In genomic region chr7:47262160-47262559, GRCh38 we compare ENCODE assay signal across 6 cellular contexts.
DNase-seq lines count a peak whose midpoint lies in the region; TF ChIP-seq lines count a peak whose summit lies in the region.
"Not testable (repeated sequence)": the region's sequence is repeated elsewhere in the genome, so short reads cannot be mapped to it uniquely, and the experiment has no call there.

No MANE protein-coding gene starts in this region.

- not testable (repeated sequence) for H3K4me3 Mint-ChIP-seq in osteocyte (ENCODE audit: unreplicated experiment)

- not testable (repeated sequence) for H3K27me3 Mint-ChIP-seq in osteocyte (ENCODE audit: unreplicated experiment)

- H3K9me3 ChIP-seq in colonic mucosa: not testable (repeated sequence)

- intact Hi-C loops in colonic mucosa (cut with DNase I): loop anchor here (5.0 kb wide), 1 partner anchor 170 kb away; no protein-coding TSS in a partner anchor

- H3K27ac Mint-ChIP-seq in osteocyte (ENCODE audit: unreplicated experiment): not testable (repeated sequence)

- not testable (repeated sequence) for H3K4me3 ChIP-seq in colonic mucosa

- not testable (repeated sequence) for H3K9me3 Mint-ChIP-seq in osteocyte (ENCODE audit: unreplicated experiment)

- H3K9ac ChIP-seq in colonic mucosa (ENCODE audit: low read depth in 2 of 2, low read length in 2 of 2): not testable (repeated sequence)

- H3K4me1 Mint-ChIP-seq in osteocyte (ENCODE audit: unreplicated experiment): peaks cover 18% of the 10 kb centered on the region

- not testable (repeated sequence) for TF ChIP-seq CTCF in colonic mucosa (IDR thresholded peaks at IDR 0.05); osteocyte (IDR thresholded peaks at IDR 0.05)

- H3K27ac ChIP-seq in colonic mucosa: not testable (repeated sequence)

- DNase-seq in DMS53 (lab: John Stamatoyannopoulos, UW) (peak; percentile 44), NCI-H748 (lab: John Stamatoyannopoulos, UW; ENCODE audit: unreplicated experiment) (peak; percentile 19), colonic mucosa (peak; percentile 6), ecto neural progenitor cell (ENCODE audit: low spot score) (peak; percentile 8), mesenteric fat pad (ENCODE audit: low spot score) (peak; percentile 43), osteocyte (ENCODE audit: extremely low spot score, unreplicated experiment) (peak; percentile 69)

- H3K36me3 ChIP-seq in colonic mucosa: not testable (repeated sequence)

- H3K36me3 Mint-ChIP-seq in osteocyte (ENCODE audit: unreplicated experiment): not testable (repeated sequence)

- H3K27me3 ChIP-seq in colonic mucosa: not testable (repeated sequence)

- not testable (repeated sequence) for H3K4me1 ChIP-seq in colonic mucosa

Comparison
In these comparisons a context has a peak if more than half of its experiments do, and no peak if none do; other contexts are left out.
1. DNase-seq: peak in every context shown above with its lines; median percentile 69 in osteocyte; 44 in DMS53; 43 in mesenteric fat pad; 19 in NCI-H748; 8 in ecto neural progenitor cell; 6 in colonic mucosa.